Comparison of ENCODE assay signal across 8 cellular contexts in the genomic region with DNA sequence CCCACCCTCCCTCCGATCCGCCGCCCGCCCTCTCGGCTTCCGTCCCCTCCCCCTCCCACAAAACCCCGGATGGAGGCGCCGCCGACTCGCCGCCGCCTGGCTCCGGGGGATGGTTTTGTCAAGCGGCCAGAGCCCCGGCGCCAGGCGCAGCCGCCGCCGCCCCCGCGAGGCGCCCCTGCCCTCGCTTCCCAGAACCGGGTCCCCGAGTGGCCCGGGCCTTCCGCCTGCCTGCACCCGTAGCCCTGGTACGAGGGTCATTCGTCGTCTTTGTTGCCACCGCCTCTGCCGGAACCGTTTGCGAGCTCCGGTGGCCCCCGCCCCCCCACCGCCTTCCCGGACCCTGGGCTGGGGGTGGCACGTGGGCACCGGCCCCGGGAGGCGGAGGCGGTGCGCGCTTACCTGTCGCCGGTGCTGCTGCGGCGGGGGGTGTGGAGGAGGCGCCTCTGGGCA. TPM values are rescaled to one million over a fixed set of nuclear protein-coding genes. Genes with fewer than 3 reads are reported as not detected.
DNase-seq lines count a peak whose midpoint lies in the region; ATAC-seq and TF ChIP-seq lines count a peak whose summit lies in the region.

No MANE protein-coding gene starts in this region.

- H3K36me3 ChIP-seq in Peyer's patch: no peaks in the 10 kb centered on the region

- intact Hi-C loops in activated T-helper 2 cell treated with anti-CD3 and anti-CD28 coated beads, Interferon-gamma antibody, Interleukin-2, Interleukin-4, amounts not matched to agents 10 μg/mL and 5 μg/mL and 100 μg/mL, durations not matched to agents 14 hours and 24 hours and 36 hours (cut with micrococcal nuclease): loop anchor here (2.0 to 10.0 kb wide), 3 partner anchors 524 to 1592 kb away; a partner anchor contains a TSS

- no peaks in the 10 kb centered on the region for H3K9me3 ChIP-seq in Peyer's patch

- H3K4me3 Mint-ChIP-seq in activated T-helper 2 cell treated with anti-CD3 and anti-CD28 coated beads, Interferon-gamma antibody, Interleukin-2, Interleukin-4, amounts not matched to agents 10 μg/mL and 5 μg/mL and 100 μg/mL, durations not matched to agents 14 hours and 24 hours and 36 hours (ENCODE audit: low read depth): peak overlapping the region; percentile 17
- H3K4me3 Mint-ChIP-seq in nephron progenitor cell: peak overlapping the region; percentile 94

- H3K27ac Mint-ChIP-seq in activated T-helper 2 cell treated with anti-CD3 and anti-CD28 coated beads, Interferon-gamma antibody, Interleukin-2, Interleukin-4, amounts not matched to agents 10 μg/mL and 5 μg/mL and 100 μg/mL, durations not matched to agents 14 hours and 24 hours and 36 hours: no peak overlapping the region
- H3K27ac Mint-ChIP-seq in nephron progenitor cell: no peak overlapping the region

- peaks cover 0 to 41% (median 11%) of the 10 kb centered on the region in 4 donors for H3K4me1 ChIP-seq in Peyer's patch

- H3K27me3 ChIP-seq in Peyer's patch: no peaks in the 10 kb centered on the region

- no peaks in the 10 kb centered on the region for H3K9me3 Mint-ChIP-seq in activated T-helper 2 cell treated with anti-CD3 and anti-CD28 coated beads, Interferon-gamma antibody, Interleukin-2, Interleukin-4, amounts not matched to agents 10 μg/mL and 5 μg/mL and 100 μg/mL, durations not matched to agents 14 hours and 24 hours and 36 hours
- H3K9me3 Mint-ChIP-seq in nephron progenitor cell: no peaks in the 10 kb centered on the region

- ATAC-seq in HG03175 (IDR thresholded peaks at IDR 0.05; ENCODE audit: unreplicated experiment): peak; percentile 13
- ATAC-seq in stimulated activated naive CD8-positive, alpha-beta T cell treated with anti-CD3 and anti-CD28 coated beads, Interleukin-15, Interleukin-2, amounts not matched to agents 100 U/mL and 50 U/mL, for 24 hours: no peak

- peaks cover 33% of the 10 kb centered on the region for H3K36me3 Mint-ChIP-seq in activated T-helper 2 cell treated with anti-CD3 and anti-CD28 coated beads, Interferon-gamma antibody, Interleukin-2, Interleukin-4, amounts not matched to agents 10 μg/mL and 5 μg/mL and 100 μg/mL, durations not matched to agents 14 hours and 24 hours and 36 hours (ENCODE audit: low read depth)
- peaks cover 33% of the 10 kb centered on the region for H3K36me3 Mint-ChIP-seq in nephron progenitor cell (ENCODE audit: low read depth)

- H3K27me3 Mint-ChIP-seq in activated T-helper 2 cell treated with anti-CD3 and anti-CD28 coated beads, Interferon-gamma antibody, Interleukin-2, Interleukin-4, amounts not matched to agents 10 μg/mL and 5 μg/mL and 100 μg/mL, durations not matched to agents 14 hours and 24 hours and 36 hours (ENCODE audit: low read depth): no peaks in the 10 kb centered on the region
- H3K27me3 Mint-ChIP-seq in nephron progenitor cell (ENCODE audit: low read depth, poor library complexity): no peaks in the 10 kb centered on the region

- peak overlapping the region; percentile 99 to 100 (median 100) for H3K27ac ChIP-seq in Peyer's patch

- TF ChIP-seq CTCF in Peyer's patch (IDR thresholded peaks at IDR 0.05) (no peak), nephron progenitor cell (IDR thresholded peaks at IDR 0.05) (no peak)

- in situ Hi-C loops in GM18951 (cut with MboI; ENCODE audit: low sequenced_read_pairs, unreplicated experiment): no loop called here

- peak overlapping the region; percentile 86 to 100 (median 88) for H3K4me3 ChIP-seq in Peyer's patch

- peak; percentile 13 for TF ChIP-seq POLR2A in GM18951 (IDR thresholded peaks at IDR 0.05; ENCODE audit: extremely low read depth, insufficient read depth, insufficient read length)
- TF ChIP-seq POLR2A in Peyer's patch (IDR thresholded peaks at IDR 0.05): peak in 1 of 2 donors; percentile 6

- H3K4me1 Mint-ChIP-seq in activated T-helper 2 cell treated with anti-CD3 and anti-CD28 coated beads, Interferon-gamma antibody, Interleukin-2, Interleukin-4, amounts not matched to agents 10 μg/mL and 5 μg/mL and 100 μg/mL, durations not matched to agents 14 hours and 24 hours and 36 hours (ENCODE audit: low read depth): peaks cover 45% of the 10 kb centered on the region
- H3K4me1 Mint-ChIP-seq in nephron progenitor cell: peaks cover 40% of the 10 kb centered on the region

- peak; percentile 67 for DNase-seq in AG08395 (ENCODE audit: low spot score)
- DNase-seq in Peyer's patch: peak; percentile 67 to 87 (median 85)
- DNase-seq in activated T-helper 2 cell treated with anti-CD3 and anti-CD28 coated beads, Interferon-gamma antibody, Interleukin-2, Interleukin-4, amounts not matched to agents 10 μg/mL and 5 μg/mL and 100 μg/mL, durations not matched to agents 14 hours and 24 hours and 36 hours (ENCODE audit: low spot score): peak; percentile 77
- peak; percentile 38 for DNase-seq in fibroblast of the conjunctiva (ENCODE audit: low read depth)
- DNase-seq in nephron progenitor cell: peak; percentile 79
- peak; percentile 85 for DNase-seq in stimulated activated naive CD8-positive, alpha-beta T cell treated with anti-CD3 and anti-CD28 coated beads, Interleukin-15, Interleukin-2, amounts not matched to agents 100 U/mL and 50 U/mL, for 24 hours

RNA-seq across cellular contexts. Expression of a gene that starts 0.3 kb away (rescaled TPM):
- total RNA-seq in Peyer's patch: 10 to 100 TPM in 1 of 4 donors, 1 to 10 TPM in 3; 7.3 to 12.4 (median 9.9) TPM
- 19.1 and 19.7 TPM in 2 replicates for total RNA-seq in activated T-helper 2 cell treated with anti-CD3 and anti-CD28 coated beads, Interferon-gamma antibody, Interleukin-2, Interleukin-4, amounts not matched to agents 10 μg/mL and 5 μg/mL and 100 μg/mL, durations not matched to agents 14 hours and 24 hours and 36 hours
